In genomic region chr3:106242779-106243178, GRCh38 we compare ENCODE assay signal across 16 cellular contexts.
DNase-seq lines count a peak whose midpoint lies in the region; ATAC-seq and TF ChIP-seq lines count a peak whose summit lies in the region.
"Had no signal": no experiment of that assay in that cellular context is flagged by ENCODE, and none has a peak within 500 bp of the region (broad histone marks: within the 10 kb centered on the region; RNA-seq: fewer than 3 reads in every experiment).

No MANE protein-coding gene starts in this region.

- DNase-seq in activated CD4-positive, alpha-beta T cell treated with anti-CD3 and anti-CD28 coated beads, Interleukin-2, amount 10 ng/mL, durations not matched to agents 24 days and 14 days, result peak; percentile 60
- DNase-seq in activated CD4-positive, alpha-beta T cell treated with anti-CD3 and anti-CD28 coated beads, Interleukin-2, amount 50 U/mL, for 4 hours, result no peak
- DNase-seq in GM23338 (ENCODE audit: low spot score) (peak; percentile 6), PC-9 (no peak), smooth muscle cell (lab: John Stamatoyannopoulos, UW; ENCODE audit: unreplicated experiment) (no peak), Right ventricle myocardium inferior (ENCODE audit: missing footprints) (no peak), HT-29 (ENCODE audit: low spot score) (no peak)
- DNase-seq: activated gamma-delta T cell treated with Interleukin-2 at 50 U/mL for 16 hours, MM.1S, NCI-H524 treated with DMSO at 0.1 percent for 48 hours had no signal

- 83% methylated on average over 3 of the region's 3 CpGs for WGBS in smooth muscle cell (ENCODE audit: low lambda C conversion rate)

- H3K4me3 ChIP-seq in GM23338, result no peak overlapping the region
- H3K4me3 ChIP-seq in PC-9, result no peak overlapping the region
- no peak overlapping the region for H3K4me3 ChIP-seq in smooth muscle cell
- H3K4me3 ChIP-seq: cardiac muscle cell, esophagus muscularis mucosa, SK-N-MC, thoracic aorta had no signal

- H2AFZ ChIP-seq in GM23338 (peak overlapping the region; percentile 56; the same call in 1 of the 2 replicates), PC-9 (peak overlapping the region; percentile 28; the same call in 1 of the 2 replicates), smooth muscle cell (ENCODE audit: low read depth) (peak overlapping the region; percentile 29)

- no peaks in the 10 kb centered on the region for H3F3A ChIP-seq in GM23338 (replicated peaks; ENCODE audit: low read depth)
- no peaks in the 10 kb centered on the region for H3F3A ChIP-seq in PC-9 (ENCODE audit: insufficient read depth, low read depth)
- H3F3A ChIP-seq in smooth muscle cell (ENCODE audit: low read depth), result no peaks in the 10 kb centered on the region

- CTCF ChIA-PET in PC-9 (lab: Charles Lee), result no interaction called here

- H3K9me2 ChIP-seq in GM23338 (ENCODE audit: insufficient read depth) (no peaks in the 10 kb centered on the region), PC-9 (ENCODE audit: insufficient read depth) (0 out of 2 replicates have a peak, but pooled peaks cover 6% of the 10 kb centered on the region)

- H3K4me3 Mint-ChIP-seq in activated CD4-positive, alpha-beta T cell treated with anti-CD3 and anti-CD28 coated beads, Interleukin-2, amount 10 ng/mL, durations not matched to agents 24 days and 14 days, result no peak overlapping the region
- no peak overlapping the region for H3K4me3 Mint-ChIP-seq in GM23338

- no peaks in the 10 kb centered on the region for H3K27me3 Mint-ChIP-seq in activated CD4-positive, alpha-beta T cell treated with anti-CD3 and anti-CD28 coated beads, Interleukin-2, amount 10 ng/mL, durations not matched to agents 24 days and 14 days
- H3K27me3 Mint-ChIP-seq in GM23338 (ENCODE audit: insufficient read depth, low read depth, poor library complexity), result no peaks in the 10 kb centered on the region

- H3K4me2 ChIP-seq in GM23338 (no peak overlapping the region), PC-9 (no peak overlapping the region), smooth muscle cell (no peak overlapping the region)

- POLR2A ChIA-PET in PC-9 (lab: Charles Lee; ENCODE audit: unreplicated experiment), result interaction anchor here (0.5 kb wide), 1 partner anchor 121 kb away, joined by 3 read pairs; no protein-coding TSS in a partner anchor

- H3K79me2 ChIP-seq in GM23338 (replicated peaks; ENCODE audit: insufficient read depth) (no peaks in the 10 kb centered on the region), PC-9 (ENCODE audit: low read depth) (no peaks in the 10 kb centered on the region), smooth muscle cell (ENCODE audit: low read depth) (no peaks in the 10 kb centered on the region)

- no peak overlapping the region for H3K9ac ChIP-seq in smooth muscle cell (ENCODE audit: low read depth)

- no peak for TF ChIP-seq CTCF in GM23338 (conservative IDR thresholded peaks at IDR 0.05; ENCODE audit: low read depth in 2 of 2)
- TF ChIP-seq CTCF in PC-9 (conservative IDR thresholded peaks at IDR 0.05), result no peak
- TF ChIP-seq CTCF in smooth muscle cell (IDR thresholded peaks at IDR 0.05; ENCODE audit: borderline replicate concordance, insufficient read depth, poor library complexity, severe bottlenecking), result no peak

- H3K27me3 ChIP-seq in GM23338 (ENCODE audit: insufficient read depth), result no peaks in the 10 kb centered on the region
- H3K27me3 ChIP-seq in PC-9 (ENCODE audit: insufficient read depth, low read depth), result no peaks in the 10 kb centered on the region
- no peaks in the 10 kb centered on the region for H3K27me3 ChIP-seq in smooth muscle cell (ENCODE audit: low read depth)
- H3K27me3 ChIP-seq: cardiac muscle cell, esophagus muscularis mucosa had no signal

- H4K20me1 ChIP-seq in GM23338 (replicated peaks; ENCODE audit: insufficient read depth), result no peaks in the 10 kb centered on the region
- H4K20me1 ChIP-seq in PC-9 (ENCODE audit: insufficient read depth), result no peaks in the 10 kb centered on the region
- H4K20me1 ChIP-seq in smooth muscle cell (ENCODE audit: low read depth), result no peaks in the 10 kb centered on the region

- peaks cover 14% of the 10 kb centered on the region for H3K4me1 Mint-ChIP-seq in activated CD4-positive, alpha-beta T cell treated with anti-CD3 and anti-CD28 coated beads, Interleukin-2, amount 10 ng/mL, durations not matched to agents 24 days and 14 days
- peaks cover 4% of the 10 kb centered on the region; the same call in 1 of the 3 replicates for H3K4me1 Mint-ChIP-seq in GM23338

- intact Hi-C loops in activated CD4-positive, alpha-beta T cell treated with anti-CD3 and anti-CD28 coated beads, Interleukin-2, amount 10 ng/mL, durations not matched to agents 24 days and 14 days (cut with micrococcal nuclease), result no loop called here
- intact Hi-C loops in PC-9 (cut with micrococcal nuclease; ENCODE audit: unreplicated experiment) (no loop called here), Right ventricle myocardium inferior (cut with DNase I) (no loop called here)

- no peak for ATAC-seq in GM23338
- ATAC-seq in HG03378 (IDR thresholded peaks at IDR 0.05; ENCODE audit: unreplicated experiment), result no peak
- no peak for ATAC-seq in Right ventricle myocardium inferior
- ATAC-seq: activated CD4-positive, CD25-positive, alpha-beta regulatory T cell treated with anti-CD3 and anti-CD28 coated beads, Interleukin-2, amount 50 U/mL, for 24 hours had no signal

- BruUV-seq in PC-9 (replicated peaks; lab: Mats Ljungman, UMichigan), result no TSS peak

- H3K27ac ChIP-seq in GM23338 (ENCODE audit: low read depth), result no peak overlapping the region
- no peak overlapping the region for H3K27ac ChIP-seq in PC-9
- H3K27ac ChIP-seq in smooth muscle cell (ENCODE audit: low read depth), result no peak overlapping the region
- H3K27ac ChIP-seq: cardiac muscle cell, esophagus muscularis mucosa, SK-N-MC, thoracic aorta had no signal

- peak overlapping the region; percentile 75 for H3K27ac Mint-ChIP-seq in activated CD4-positive, alpha-beta T cell treated with anti-CD3 and anti-CD28 coated beads, Interleukin-2, amount 10 ng/mL, durations not matched to agents 24 days and 14 days
- H3K27ac Mint-ChIP-seq in GM23338, result peak overlapping the region; percentile 34; the same call in 1 of the 2 replicates

- no peaks in the 10 kb centered on the region for H3K36me3 ChIP-seq in GM23338 (ENCODE audit: insufficient read depth)
- no peaks in the 10 kb centered on the region for H3K36me3 ChIP-seq in PC-9 (ENCODE audit: low read depth)
- H3K36me3 ChIP-seq in smooth muscle cell (ENCODE audit: low read depth), result no peaks in the 10 kb centered on the region
- H3K36me3 ChIP-seq: cardiac muscle cell, esophagus muscularis mucosa, thoracic aorta had no signal

- peaks cover 17% of the 10 kb centered on the region for H3K9me3 Mint-ChIP-seq in activated CD4-positive, alpha-beta T cell treated with anti-CD3 and anti-CD28 coated beads, Interleukin-2, amount 10 ng/mL, durations not matched to agents 24 days and 14 days
- H3K9me3 Mint-ChIP-seq in GM23338, result peaks cover 3% of the 10 kb centered on the region; the same call in 1 of the 3 replicates

- H3K4me1 ChIP-seq in GM23338 (ENCODE audit: insufficient read depth) (no peaks in the 10 kb centered on the region), PC-9 (replicated peaks; ENCODE audit: insufficient read depth) (no peaks in the 10 kb centered on the region), smooth muscle cell (ENCODE audit: low read depth) (no peaks in the 10 kb centered on the region)
- H3K4me1 ChIP-seq: esophagus muscularis mucosa had no signal

- H3K9me3 ChIP-seq in PC-9 (ENCODE audit: insufficient read depth, low read depth) (no peaks in the 10 kb centered on the region; the same call in none of the 2 replicates), smooth muscle cell (replicated peaks; ENCODE audit: low read depth) (no peaks in the 10 kb centered on the region)
- H3K9me3 ChIP-seq: esophagus muscularis mucosa, thoracic aorta had no signal

- peaks cover 8% of the 10 kb centered on the region for H3K36me3 Mint-ChIP-seq in activated CD4-positive, alpha-beta T cell treated with anti-CD3 and anti-CD28 coated beads, Interleukin-2, amount 10 ng/mL, durations not matched to agents 24 days and 14 days (ENCODE audit: low read depth)
- no peaks in the 10 kb centered on the region for H3K36me3 Mint-ChIP-seq in GM23338 (ENCODE audit: low read depth)

TF ChIP-seq in GM23338, 12 proteins besides CTCF, POLR2A, EP300 and RAD21 (continues in another document):
- no peak for TF ChIP-seq REST (IDR thresholded peaks at IDR 0.05; ENCODE audit: unreplicated experiment)
- TF ChIP-seq JUNB (IDR thresholded peaks at IDR 0.05; ENCODE audit: unreplicated experiment), result no peak
- no peak for TF ChIP-seq CREB1 (CRISPR knock-in tag; IDR thresholded peaks at IDR 0.05; ENCODE audit: low read depth)
- no peak for TF ChIP-seq EZH2 (IDR thresholded peaks at IDR 0.05; ENCODE audit: low read depth, unreplicated experiment)
- TF ChIP-seq STAT1 (IDR thresholded peaks at IDR 0.05; ENCODE audit: unreplicated experiment), result no peak
- no peak for TF ChIP-seq EZH2phosphoT487 (IDR thresholded peaks at IDR 0.05; ENCODE audit: unreplicated experiment)
- no peak for TF ChIP-seq ZNF331 (CRISPR knock-in tag; IDR thresholded peaks at IDR 0.05; ENCODE audit: low read depth)
- no peak for TF ChIP-seq POLR2AphosphoS5 (IDR thresholded peaks at IDR 0.05; ENCODE audit: low read depth)
- no peak for TF ChIP-seq ZNF114 (CRISPR knock-in tag; IDR thresholded peaks at IDR 0.05)

Comparison
In these comparisons a context has a peak if more than half of its experiments do, and no peak if none do; other contexts are left out.
1. DNase-seq: peak in activated CD4-positive, alpha-beta T cell treated with anti-CD3 and anti-CD28 coated beads, Interleukin-2, amount 10 ng/mL, durations not matched to agents 24 days and 14 days (single experiment) and GM23338 (single experiment); none in activated CD4-positive, alpha-beta T cell treated with anti-CD3 and anti-CD28 coated beads, Interleukin-2, amount 50 U/mL, for 4 hours (0 of 2), PC-9 (0 of 2), smooth muscle cell (single experiment), Right ventricle myocardium inferior (single experiment) and HT-29 (single experiment).
2. Peak in every context shown above with its lines, with median percentiles within 50 percentile points of each other: H2AFZ ChIP-seq.